Comparison of ENCODE assay signal across 16 cellular contexts in the genomic region with DNA sequence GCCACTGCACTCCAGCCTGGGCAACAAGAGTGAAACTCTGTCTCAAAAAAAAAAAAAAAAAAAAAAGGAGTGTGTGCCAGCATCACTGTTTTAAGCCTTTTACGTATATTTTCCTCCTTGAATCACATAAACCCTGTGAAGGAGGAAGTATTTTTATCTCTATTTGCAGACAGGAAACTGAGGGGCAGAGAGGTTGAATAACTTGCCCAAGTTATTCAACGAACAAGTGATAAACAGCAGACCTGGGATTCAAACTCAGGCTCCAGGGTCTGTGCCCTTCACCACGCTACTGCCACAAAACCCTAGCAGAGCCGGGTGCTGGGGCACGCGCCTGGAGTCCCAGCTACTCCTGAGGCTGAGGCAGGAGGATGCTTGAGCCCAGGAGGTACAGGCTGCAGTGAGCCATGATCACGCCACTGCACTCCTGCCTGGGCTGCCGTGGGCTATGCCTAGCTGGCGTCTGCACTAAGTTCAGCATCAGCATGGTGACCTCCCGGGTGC. TPM values are rescaled to one million over a fixed set of nuclear protein-coding genes. Genes with fewer than 3 reads are reported as not detected.
DNase-seq lines count a peak whose midpoint lies in the region; ATAC-seq and TF ChIP-seq lines count a peak whose summit lies in the region.
"Had no signal": no experiment of that assay in that cellular context is flagged by ENCODE, and none has a peak within 500 bp of the region (broad histone marks: within the 10 kb centered on the region; RNA-seq: fewer than 3 reads in every experiment).

No MANE protein-coding gene starts in this region.

- no peaks in the 10 kb centered on the region for H3K79me2 ChIP-seq in GM23338 (replicated peaks; ENCODE audit: insufficient read depth)

- no peak overlapping the region; the same call in 1 of the 2 replicates for H2AFZ ChIP-seq in GM23338

- H4K20me1 ChIP-seq in BLaER1 treated with 17β-estradiol and CSF1 and Interleukin-3, amounts not matched to agents 10 nM and 100 nM: no peaks in the 10 kb centered on the region
- H4K20me1 ChIP-seq in GM23338 (replicated peaks; ENCODE audit: insufficient read depth): no peaks in the 10 kb centered on the region

- no peak overlapping the region; a peak in 1 of 22 replicates for H3K9ac ChIP-seq in BLaER1 treated with 17β-estradiol and CSF1 and Interleukin-3, amounts not matched to agents 10 nM and 100 nM

- DNase-seq in GF-D8 (lab: John Stamatoyannopoulos, UW): peak; percentile 99
- no peak for DNase-seq in T-helper 17 cell
- no peak for DNase-seq in effector memory CD8-positive, alpha-beta T cell
- no peak for DNase-seq in GM23338 (ENCODE audit: low spot score)
- no peak for DNase-seq in NCI-H1694 (lab: John Stamatoyannopoulos, UW)
- no peak for DNase-seq in dedifferentiated amniotic fluid mesenchymal stem cell (ENCODE audit: extremely low spot score)
- no peak for DNase-seq in Ammon's horn (ENCODE audit: low spot score)
- DNase-seq: NCI-H1092, NCI-H526 had no signal

- peaks cover 13 to 38% (median 30%) of the 10 kb centered on the region in 10 experiments for H3K4me1 ChIP-seq in BLaER1 treated with 17β-estradiol and CSF1 and Interleukin-3, amounts not matched to agents 10 nM and 100 nM
- no peaks in the 10 kb centered on the region for H3K4me1 ChIP-seq in GM23338 (ENCODE audit: insufficient read depth)
- H3K4me1 ChIP-seq: SJSA1 had no signal

- H3K4me2 ChIP-seq in BLaER1 treated with 17β-estradiol and CSF1 and Interleukin-3, amounts not matched to agents 10 nM and 100 nM: peak overlapping the region; percentile 63 to 94 (median 84)
- no peak overlapping the region for H3K4me2 ChIP-seq in GM23338

- H3K36me3 Mint-ChIP-seq in T-helper 17 cell (ENCODE audit: low read depth): peaks cover 6% of the 10 kb centered on the region
- no peaks in the 10 kb centered on the region for H3K36me3 Mint-ChIP-seq in effector memory CD8-positive, alpha-beta T cell (ENCODE audit: insufficient read depth)
- no peaks in the 10 kb centered on the region for H3K36me3 Mint-ChIP-seq in GM23338 (ENCODE audit: low read depth)

- peak overlapping the region; percentile 62 for H3K4me3 Mint-ChIP-seq in T-helper 17 cell
- H3K4me3 Mint-ChIP-seq in effector memory CD8-positive, alpha-beta T cell: no peak overlapping the region
- H3K4me3 Mint-ChIP-seq in GM23338: no peak overlapping the region

- ATAC-seq in T-helper 17 cell: peak; percentile 64
- peak; percentile 39 for ATAC-seq in effector memory CD8-positive, alpha-beta T cell (replicated peaks)
- ATAC-seq in GM23338: no peak

- H3K27ac Mint-ChIP-seq in T-helper 17 cell (peak overlapping the region; percentile 74), GM23338 (no peak overlapping the region)
- peak overlapping the region in 1 of 2 donors; percentile 69 for H3K27ac Mint-ChIP-seq in effector memory CD8-positive, alpha-beta T cell
- H3K27ac Mint-ChIP-seq: dendritic cell treated with granulocyte-macrophage colony-stimulating factor and Interleukin-4, amounts not matched to agents 40 ng/mL and 50 ng/mL, for 4 days had no signal

- H3K27me3 Mint-ChIP-seq in T-helper 17 cell (peaks cover 25% of the 10 kb centered on the region), GM23338 (ENCODE audit: insufficient read depth, low read depth, poor library complexity) (peaks cover 11% of the 10 kb centered on the region)
- peaks cover 47 to 68% of the 10 kb centered on the region in 2 donors for H3K27me3 Mint-ChIP-seq in effector memory CD8-positive, alpha-beta T cell

- no peaks in the 10 kb centered on the region for H3K36me3 ChIP-seq in BLaER1 treated with 17β-estradiol and CSF1 and Interleukin-3, amounts not matched to agents 10 nM and 100 nM
- H3K36me3 ChIP-seq in GM23338 (ENCODE audit: insufficient read depth): no peaks in the 10 kb centered on the region; the same call in 1 of the 2 replicates
- H3K36me3 ChIP-seq: SJSA1 had no signal

- H3K27me3 ChIP-seq in BLaER1 treated with 17β-estradiol and CSF1 and Interleukin-3, amounts not matched to agents 10 nM and 100 nM: peaks cover 40 to 61% (median 56%) of the 10 kb centered on the region in 11 experiments
- H3K27me3 ChIP-seq in GM23338 (ENCODE audit: insufficient read depth): peaks cover 35% of the 10 kb centered on the region

- no peaks in the 10 kb centered on the region for H3K9me3 Mint-ChIP-seq in effector memory CD8-positive, alpha-beta T cell
- no peaks in the 10 kb centered on the region for H3K9me3 Mint-ChIP-seq in GM23338
- H3K9me3 Mint-ChIP-seq: dendritic cell treated with granulocyte-macrophage colony-stimulating factor and Interleukin-4, amounts not matched to agents 40 ng/mL and 50 ng/mL, for 4 days had no signal

- H3K4me1 Mint-ChIP-seq in T-helper 17 cell (peaks cover 8% of the 10 kb centered on the region), GM23338 (no peaks in the 10 kb centered on the region)
- H3K4me1 Mint-ChIP-seq in effector memory CD8-positive, alpha-beta T cell (ENCODE audit: low read depth in 2 of 2): peaks cover 2 to 4% of the 10 kb centered on the region in 2 donors

- no peak for TF ChIP-seq CTCF in GM23338 (conservative IDR thresholded peaks at IDR 0.05; ENCODE audit: low read depth in 2 of 2)

- H3K9me3 ChIP-seq in BLaER1 treated with 17β-estradiol and CSF1 and Interleukin-3, amounts not matched to agents 10 nM and 100 nM (replicated peaks in 1 of 11): peaks cover 0 to 6% (median 0%) of the 10 kb centered on the region in 11 experiments; a peak in 2 of 22 replicates
- no peaks in the 10 kb centered on the region for H3K9me3 ChIP-seq in T-helper 17 cell (ENCODE audit: control insufficient read depth, low read length, poor library complexity, severe bottlenecking)
- H3K9me3 ChIP-seq: SJSA1 had no signal

- H3K27ac ChIP-seq in BLaER1 treated with 17β-estradiol and CSF1 and Interleukin-3, amounts not matched to agents 10 nM and 100 nM: peak overlapping the region in 2 of 11 experiments; percentile 12 to 51; a peak in 1 of 22 replicates
- H3K27ac ChIP-seq in GM23338 (ENCODE audit: low read depth): no peak overlapping the region
- H3K27ac ChIP-seq: C4-2B, SJSA1 had no signal

- H3K9me2 ChIP-seq in GM23338 (ENCODE audit: insufficient read depth): no peaks in the 10 kb centered on the region

- H3F3A ChIP-seq in GM23338 (replicated peaks; ENCODE audit: low read depth): no peaks in the 10 kb centered on the region

- 0 out of 20 replicates have a peak overlapping the region, but pooled peaks of 2 of the 10 experiments have one; percentile 47 to 67 for H3K4me3 ChIP-seq in BLaER1 treated with 17β-estradiol and CSF1 and Interleukin-3, amounts not matched to agents 10 nM and 100 nM
- no peak overlapping the region for H3K4me3 ChIP-seq in GM23338
- H3K4me3 ChIP-seq: SJSA1 had no signal

TF ChIP-seq in GM23338, 12 proteins besides CTCF, POLR2A, EP300 and RAD21 (continues in another document):
- TF ChIP-seq, protein P1, sequence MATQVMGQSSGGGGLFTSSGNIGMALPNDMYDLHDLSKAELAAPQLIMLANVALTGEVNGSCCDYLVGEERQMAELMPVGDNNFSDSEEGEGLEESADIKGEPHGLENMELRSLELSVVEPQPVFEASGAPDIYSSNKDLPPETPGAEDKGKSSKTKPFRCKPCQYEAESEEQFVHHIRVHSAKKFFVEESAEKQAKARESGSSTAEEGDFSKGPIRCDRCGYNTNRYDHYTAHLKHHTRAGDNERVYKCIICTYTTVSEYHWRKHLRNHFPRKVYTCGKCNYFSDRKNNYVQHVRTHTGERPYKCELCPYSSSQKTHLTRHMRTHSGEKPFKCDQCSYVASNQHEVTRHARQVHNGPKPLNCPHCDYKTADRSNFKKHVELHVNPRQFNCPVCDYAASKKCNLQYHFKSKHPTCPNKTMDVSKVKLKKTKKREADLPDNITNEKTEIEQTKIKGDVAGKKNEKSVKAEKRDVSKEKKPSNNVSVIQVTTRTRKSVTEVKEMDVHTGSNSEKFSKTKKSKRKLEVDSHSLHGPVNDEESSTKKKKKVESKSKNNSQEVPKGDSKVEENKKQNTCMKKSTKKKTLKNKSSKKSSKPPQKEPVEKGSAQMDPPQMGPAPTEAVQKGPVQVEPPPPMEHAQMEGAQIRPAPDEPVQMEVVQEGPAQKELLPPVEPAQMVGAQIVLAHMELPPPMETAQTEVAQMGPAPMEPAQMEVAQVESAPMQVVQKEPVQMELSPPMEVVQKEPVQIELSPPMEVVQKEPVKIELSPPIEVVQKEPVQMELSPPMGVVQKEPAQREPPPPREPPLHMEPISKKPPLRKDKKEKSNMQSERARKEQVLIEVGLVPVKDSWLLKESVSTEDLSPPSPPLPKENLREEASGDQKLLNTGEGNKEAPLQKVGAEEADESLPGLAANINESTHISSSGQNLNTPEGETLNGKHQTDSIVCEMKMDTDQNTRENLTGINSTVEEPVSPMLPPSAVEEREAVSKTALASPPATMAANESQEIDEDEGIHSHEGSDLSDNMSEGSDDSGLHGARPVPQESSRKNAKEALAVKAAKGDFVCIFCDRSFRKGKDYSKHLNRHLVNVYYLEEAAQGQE (IDR thresholded peaks at IDR 0.05; ENCODE audit: unreplicated experiment): no peak
- TF ChIP-seq JUNB (IDR thresholded peaks at IDR 0.05; ENCODE audit: unreplicated experiment) (no peak), NANOG (IDR thresholded peaks at IDR 0.05; ENCODE audit: borderline replicate concordance) (no peak), CREB1 (CRISPR knock-in tag; IDR thresholded peaks at IDR 0.05; ENCODE audit: low read depth) (no peak), EZH2 (IDR thresholded peaks at IDR 0.05; ENCODE audit: low read depth, unreplicated experiment) (no peak), ZNF331 (CRISPR knock-in tag; IDR thresholded peaks at IDR 0.05; ENCODE audit: low read depth) (no peak)
- TF ChIP-seq, protein P2, sequence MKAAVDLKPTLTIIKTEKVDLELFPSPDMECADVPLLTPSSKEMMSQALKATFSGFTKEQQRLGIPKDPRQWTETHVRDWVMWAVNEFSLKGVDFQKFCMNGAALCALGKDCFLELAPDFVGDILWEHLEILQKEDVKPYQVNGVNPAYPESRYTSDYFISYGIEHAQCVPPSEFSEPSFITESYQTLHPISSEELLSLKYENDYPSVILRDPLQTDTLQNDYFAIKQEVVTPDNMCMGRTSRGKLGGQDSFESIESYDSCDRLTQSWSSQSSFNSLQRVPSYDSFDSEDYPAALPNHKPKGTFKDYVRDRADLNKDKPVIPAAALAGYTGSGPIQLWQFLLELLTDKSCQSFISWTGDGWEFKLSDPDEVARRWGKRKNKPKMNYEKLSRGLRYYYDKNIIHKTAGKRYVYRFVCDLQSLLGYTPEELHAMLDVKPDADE (IDR thresholded peaks at IDR 0.05): no peak

RNA-seq across cellular contexts. Expression of a gene that starts 9.4 kb away (rescaled TPM):
- total RNA-seq in T-helper 17 cell: not detected
- not detected in 2 replicates for total RNA-seq in GM23338 (2014; rRNA removed; shearing (Covaris generic))
- polyA plus RNA-seq in GM23338 (2016; fragmentation: Nextera tagmentation; extraction: Ambion mirVana): 0.60 and 1.4 TPM in 2 replicates
- total RNA-seq: fibroblast of villous mesenchyme, renal cortical epithelial cell, SJSA1 had no signal
- polyA plus RNA-seq: keratinocyte had no signal

RNA-seq across cellular contexts. Expression of a gene that starts 22.5 kb away (rescaled TPM):
- total RNA-seq in T-helper 17 cell: under 1 TPM in 1 of 2 donors, not detected in 1; 0.62 TPM
- not detected in 2 replicates for total RNA-seq in GM23338 (2014; rRNA removed; shearing (Covaris generic))
- polyA plus RNA-seq in GM23338 (2016; fragmentation: Nextera tagmentation; extraction: Ambion mirVana): 1.5 and 3.5 TPM in 2 replicates
- total RNA-seq: fibroblast of villous mesenchyme, renal cortical epithelial cell, SJSA1 had no signal
- polyA plus RNA-seq: keratinocyte had no signal

RNA-seq across cellular contexts. Expression of a gene that starts 48.1 kb away (rescaled TPM):
- 10 to 100 TPM; 16.8 to 17.2 TPM for total RNA-seq in T-helper 17 cell
- total RNA-seq in GM23338 (2014; rRNA removed; shearing (Covaris generic)): 103 and 105 TPM in 2 replicates
- polyA plus RNA-seq in GM23338 (2016; fragmentation: Nextera tagmentation; extraction: Ambion mirVana): 154 and 158 TPM in 2 replicates

RNA-seq across cellular contexts. Expression of a gene that starts 50.5 kb away (rescaled TPM):
- under 1 TPM; 0.92 to 0.94 TPM for total RNA-seq in T-helper 17 cell
- total RNA-seq in GM23338 (2014; rRNA removed; shearing (Covaris generic)): not detected in 2 replicates
- polyA plus RNA-seq in GM23338 (2016; fragmentation: Nextera tagmentation; extraction: Ambion mirVana): not detected in 2 replicates
- total RNA-seq: fibroblast of villous mesenchyme, renal cortical epithelial cell, SJSA1 had no signal
